ENCODE assay signal across 8 cellular contexts in the genomic region with DNA sequence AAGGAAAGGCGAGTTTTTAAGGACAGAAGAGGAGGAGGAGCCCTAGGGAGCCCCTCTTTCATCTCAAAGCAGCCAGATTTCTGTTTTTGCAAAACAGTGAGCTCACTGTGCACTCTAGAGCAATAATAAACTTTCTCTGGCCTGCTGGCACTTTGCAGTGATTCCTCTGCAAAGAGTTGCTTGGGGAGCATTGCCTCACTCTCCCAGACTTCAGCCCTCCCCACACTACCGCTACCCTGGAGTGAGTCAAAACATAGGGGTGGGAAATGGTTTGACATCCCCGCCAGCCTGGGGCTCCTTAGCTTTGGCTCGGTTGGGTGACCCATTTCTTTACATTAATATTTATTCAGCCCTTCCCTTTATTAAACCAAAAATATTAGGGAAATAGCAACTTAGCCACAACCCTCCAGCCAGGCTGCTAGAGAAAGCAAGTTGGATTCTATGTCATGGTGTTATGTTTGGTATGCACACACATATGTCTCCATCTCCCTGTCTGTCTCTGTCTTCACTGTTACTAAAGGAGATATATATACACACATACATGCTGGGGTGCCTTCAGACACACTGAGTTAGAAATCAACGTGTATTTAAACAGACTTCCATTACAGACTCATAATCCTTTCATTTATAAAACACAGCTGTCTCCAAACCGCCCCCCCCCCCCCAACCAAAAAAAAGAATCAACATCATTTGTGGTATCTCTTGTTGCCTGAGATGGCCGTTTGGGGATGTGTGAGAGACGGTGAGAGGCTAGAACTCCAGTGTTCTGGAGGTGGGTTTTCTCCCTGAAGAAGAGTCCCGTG. TPM values are rescaled to one million over a fixed set of nuclear protein-coding genes. Genes with fewer than 3 reads are reported as not detected.
A peak's percentile ranks its signal among the peaks of the same experiment; 100 is the strongest.
DNase-seq lines count a peak whose midpoint lies in the region; ATAC-seq lines count a peak whose summit lies in the region.

No MANE protein-coding gene starts in this region.

- no peaks in the 10 kb centered on the region for H3K27me3 ChIP-seq in subcutaneous abdominal adipose tissue (ENCODE audit: control insufficient read depth in 5 of 5, insufficient read depth in 4 of 5, low read length in 5 of 5)

- peak overlapping the region; percentile 89 for H3K4me3 Mint-ChIP-seq in activated CD4-positive, alpha-beta T cell treated with anti-CD3 and anti-CD28 coated beads for 36 hours
- peak overlapping the region; percentile 93 for H3K4me3 Mint-ChIP-seq in activated naive CD8-positive, alpha-beta T cell treated with anti-CD3 and anti-CD28 coated beads, Interleukin-2, amount 10 ng/mL, durations not matched to agents 7 days and 5 days
- H3K4me3 Mint-ChIP-seq in immature natural killer cell: peak overlapping the region; percentile 89 to 95 (median 90)

- peaks cover 59% of the 10 kb centered on the region for H3K4me1 Mint-ChIP-seq in activated CD4-positive, alpha-beta T cell treated with anti-CD3 and anti-CD28 coated beads for 36 hours
- H3K4me1 Mint-ChIP-seq in activated naive CD8-positive, alpha-beta T cell treated with anti-CD3 and anti-CD28 coated beads, Interleukin-2, amount 10 ng/mL, durations not matched to agents 7 days and 5 days: peaks cover 47% of the 10 kb centered on the region
- H3K4me1 Mint-ChIP-seq in immature natural killer cell: peaks cover 56 to 58% of the 10 kb centered on the region in 2 donors

- peak overlapping the region; percentile 99 for H3K27ac ChIP-seq in subcutaneous abdominal adipose tissue (ENCODE audit: low read depth, low read length)

- H3K36me3 ChIP-seq in subcutaneous abdominal adipose tissue (ENCODE audit: control insufficient read depth in 5 of 5, insufficient read depth in 5 of 5, low read length in 5 of 5): no peaks in the 10 kb centered on the region

- H3K9me3 ChIP-seq in subcutaneous abdominal adipose tissue (ENCODE audit: control insufficient read depth in 5 of 5, low read length in 5 of 5): no peaks in the 10 kb centered on the region

- no peaks in the 10 kb centered on the region for H3K9me3 Mint-ChIP-seq in activated CD4-positive, alpha-beta T cell treated with anti-CD3 and anti-CD28 coated beads for 36 hours (ENCODE audit: low read depth)
- no peaks in the 10 kb centered on the region for H3K9me3 Mint-ChIP-seq in activated naive CD8-positive, alpha-beta T cell treated with anti-CD3 and anti-CD28 coated beads, Interleukin-2, amount 10 ng/mL, durations not matched to agents 7 days and 5 days
- H3K9me3 Mint-ChIP-seq in immature natural killer cell: no peaks in the 10 kb centered on the region

- H3K36me3 Mint-ChIP-seq in activated CD4-positive, alpha-beta T cell treated with anti-CD3 and anti-CD28 coated beads for 36 hours (ENCODE audit: low read depth): peaks cover 10% of the 10 kb centered on the region
- peaks cover 2% of the 10 kb centered on the region for H3K36me3 Mint-ChIP-seq in activated naive CD8-positive, alpha-beta T cell treated with anti-CD3 and anti-CD28 coated beads, Interleukin-2, amount 10 ng/mL, durations not matched to agents 7 days and 5 days
- peaks cover 0 to 4% (median 3%) of the 10 kb centered on the region in 3 donors for H3K36me3 Mint-ChIP-seq in immature natural killer cell

- DNase-seq in activated CD4-positive, alpha-beta T cell treated with anti-CD3 and anti-CD28 coated beads for 36 hours: peak; percentile 51
- no peak for DNase-seq in activated CD4-positive, alpha-beta T cell treated with anti-CD3 and anti-CD28 coated beads for 48 hours
- DNase-seq in activated naive CD8-positive, alpha-beta T cell treated with anti-CD3 and anti-CD28 coated beads, Interleukin-2, amount 10 ng/mL, durations not matched to agents 7 days and 5 days: no peak
- DNase-seq in immature natural killer cell (no peak), NCI-H1436 (lab: John Stamatoyannopoulos, UW) (no peak), NCI-H748 treated with DMSO at 0.1 percent for 48 hours (lab: John Stamatoyannopoulos, UW) (no peak)

- intact Hi-C loops in activated CD4-positive, alpha-beta T cell treated with anti-CD3 and anti-CD28 coated beads for 36 hours (cut with DNase I, micrococcal nuclease): loop anchor here (1.0 to 2.0 kb wide), 2 partner anchors 8 to 219 kb away; partner anchors contain the start of gene ANGEL1 (in 1 of the 2)

- no peak for ATAC-seq in activated CD4-positive, alpha-beta T cell treated with anti-CD3 and anti-CD28 coated beads for 36 hours
- no peak for ATAC-seq in activated naive CD8-positive, alpha-beta T cell treated with anti-CD3 and anti-CD28 coated beads, Interleukin-2, amount 10 ng/mL, durations not matched to agents 7 days and 5 days (ENCODE audit: low read depth)
- ATAC-seq in GM21619 (IDR thresholded peaks at IDR 0.05; ENCODE audit: unreplicated experiment): no peak

- H3K4me3 ChIP-seq in subcutaneous abdominal adipose tissue (ENCODE audit: low read depth in 1 of 5, low read length in 5 of 5): peak overlapping the region in 3 of 5 donors; percentile 38 to 69 (median 61)

- peak overlapping the region in 4 of 5 donors; percentile 66 to 74 (median 72) for H3K9ac ChIP-seq in subcutaneous abdominal adipose tissue (ENCODE audit: low read length in 5 of 5)

- CTCF ChIA-PET in activated CD4-positive, alpha-beta T cell treated with anti-CD3 and anti-CD28 coated beads for 36 hours (lab: Charles Lee): interaction anchor here (0.7 to 2.4 kb wide), 4 partner anchors 21 to 252 kb away, joined by 3 to 10 read pairs (median 6); no protein-coding TSS in a partner anchor

- peak overlapping the region; percentile 97 for H3K27ac Mint-ChIP-seq in activated CD4-positive, alpha-beta T cell treated with anti-CD3 and anti-CD28 coated beads for 36 hours
- H3K27ac Mint-ChIP-seq in activated naive CD8-positive, alpha-beta T cell treated with anti-CD3 and anti-CD28 coated beads, Interleukin-2, amount 10 ng/mL, durations not matched to agents 7 days and 5 days: peak overlapping the region; percentile 95
- peak overlapping the region; percentile 96 to 99 (median 98) for H3K27ac Mint-ChIP-seq in immature natural killer cell

- POLR2A ChIA-PET in activated CD4-positive, alpha-beta T cell treated with anti-CD3 and anti-CD28 coated beads for 36 hours (lab: Charles Lee): interaction anchor here (0.5 to 0.6 kb wide), 2 partner anchors 8 to 12 kb away, joined by 3 to 5 read pairs; no protein-coding TSS in a partner anchor
- POLR2A ChIA-PET in activated naive CD8-positive, alpha-beta T cell treated with anti-CD3 and anti-CD28 coated beads, Interleukin-2, amount 10 ng/mL, durations not matched to agents 7 days and 5 days (lab: Charles Lee): interaction anchor here (0.6 to 18.0 kb wide), 13 partner anchors 10 to 289 kb away, joined by 3 to 238 read pairs (median 6); no protein-coding TSS in a partner anchor

- peaks cover 20 to 67% (median 63%) of the 10 kb centered on the region in 5 donors for H3K4me1 ChIP-seq in subcutaneous abdominal adipose tissue (ENCODE audit: control insufficient read depth in 5 of 5, insufficient read depth in 5 of 5, low read length in 5 of 5)

- no peaks in the 10 kb centered on the region for H3K27me3 Mint-ChIP-seq in activated CD4-positive, alpha-beta T cell treated with anti-CD3 and anti-CD28 coated beads for 36 hours
- no peaks in the 10 kb centered on the region for H3K27me3 Mint-ChIP-seq in activated naive CD8-positive, alpha-beta T cell treated with anti-CD3 and anti-CD28 coated beads, Interleukin-2, amount 10 ng/mL, durations not matched to agents 7 days and 5 days
- peaks cover 13 to 32% (median 15%) of the 10 kb centered on the region in 3 donors for H3K27me3 Mint-ChIP-seq in immature natural killer cell (ENCODE audit: low read depth in 3 of 3)

RNA-seq across cellular contexts. Expression of gene IRF2BPL, which starts 3.4 kb away (rescaled TPM):
- total RNA-seq in activated CD4-positive, alpha-beta T cell treated with anti-CD3 and anti-CD28 coated beads for 36 hours: 10 to 100 TPM; 34.3 to 40.1 TPM
- total RNA-seq in activated naive CD8-positive, alpha-beta T cell treated with anti-CD3 and anti-CD28 coated beads, Interleukin-2, amount 10 ng/mL, durations not matched to agents 7 days and 5 days: 10 to 100 TPM; 38.5 to 41.0 TPM
- 10 to 100 TPM in 1 of 3 donors, 1 to 10 TPM in 2; 3.5 to 11.1 (median 3.6) TPM for polyA plus RNA-seq in immature natural killer cell
